Comparison of ENCODE assay signal across 22 cellular contexts in the genomic region with DNA sequence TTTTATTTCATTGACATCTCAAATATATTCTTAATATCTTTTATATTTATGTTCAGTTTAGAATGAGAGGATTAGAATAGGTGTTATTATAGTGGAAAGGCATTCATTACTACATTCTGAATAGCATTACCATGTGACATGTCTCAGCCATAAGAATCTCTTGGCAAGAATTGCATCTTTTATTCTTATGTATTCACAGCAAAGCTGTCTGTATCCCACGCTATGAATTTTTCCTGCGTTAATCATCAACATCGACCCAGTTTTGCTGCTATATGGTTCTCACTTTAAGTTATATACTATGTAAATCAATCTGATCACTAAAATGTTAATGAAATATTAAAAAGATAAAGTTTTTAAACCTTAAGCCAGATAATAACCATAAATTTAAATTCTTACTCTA.
DNase-seq lines count a peak whose midpoint lies in the region; FAIRE-seq and TF ChIP-seq lines count a peak whose summit lies in the region.
"Had no signal": no experiment of that assay in that cellular context is flagged by ENCODE, and none has a peak within 500 bp of the region (broad histone marks: within the 10 kb centered on the region; RNA-seq: fewer than 3 reads in every experiment).

No MANE protein-coding gene starts in this region.

- H3K4me1 Mint-ChIP-seq in activated T-helper 2 cell treated with anti-CD3 and anti-CD28 coated beads, Interferon-gamma antibody, Interleukin-2, Interleukin-4, amounts not matched to agents 10 μg/mL and 5 μg/mL and 100 μg/mL, durations not matched to agents 14 hours and 24 hours and 36 hours (ENCODE audit: low read depth) = no peaks in the 10 kb centered on the region

- H3K36me3 ChIP-seq in bronchial epithelial cell (ENCODE audit: control insufficient read depth, insufficient read depth, low read length) = no peaks in the 10 kb centered on the region
- H3K36me3 ChIP-seq in PC-9 (ENCODE audit: low read depth) = no peaks in the 10 kb centered on the region
- H3K36me3 ChIP-seq: adrenal gland, gastrocnemius medialis, left ventricle myocardium inferior had no signal

- DNase-seq in EH (ENCODE audit: low read depth) (peak; percentile 1), RWPE1 (ENCODE audit: low spot score) (peak; percentile 4), bronchial epithelial cell (ENCODE audit: low read depth) (peak; percentile 2), non-pigmented ciliary epithelial cell (ENCODE audit: low read depth) (peak; percentile 59), NCI-H524 (lab: John Stamatoyannopoulos, UW) (no peak), midbrain (lab: John Stamatoyannopoulos, UW) (no peak), PC-9 (no peak)
- DNase-seq in activated T-helper 2 cell treated with anti-CD3 and anti-CD28 coated beads, Interferon-gamma antibody, Interleukin-2, Interleukin-4, amounts not matched to agents 10 μg/mL and 5 μg/mL and 100 μg/mL, durations not matched to agents 14 hours and 24 hours and 36 hours (ENCODE audit: low spot score) = no peak
- DNase-seq: activated effector memory CD4-positive, alpha-beta T cell treated with Interleukin-2 at 50 U/mL for 16 hours; adrenal gland; DMS79 treated with DMSO at 0.1 percent for 48 hours; gastrocnemius medialis; left ventricle myocardium inferior; NCI-H1092 treated with DMSO at 0.1 percent for 48 hours; NCI-H2107; NCI-H748 treated with DMSO at 0.1 percent for 48 hours; OCI-M1; stimulated activated CD4-positive, alpha-beta T cell treated with anti-CD3 and anti-CD28 coated beads, Interleukin-2, amount 100 ng/mL, for 48 hours had no signal

- no peak for FAIRE-seq in bronchial epithelial cell (lab: Jason Lieb, UNC)
- FAIRE-seq: colon, endometrium, H54, K562 had no signal

- H3F3A ChIP-seq in PC-9 (ENCODE audit: insufficient read depth, low read depth) = no peaks in the 10 kb centered on the region

- H3K27me3 Mint-ChIP-seq in activated T-helper 2 cell treated with anti-CD3 and anti-CD28 coated beads, Interferon-gamma antibody, Interleukin-2, Interleukin-4, amounts not matched to agents 10 μg/mL and 5 μg/mL and 100 μg/mL, durations not matched to agents 14 hours and 24 hours and 36 hours (ENCODE audit: low read depth) = no peaks in the 10 kb centered on the region

- H3K27me3 ChIP-seq in bronchial epithelial cell (ENCODE audit: control insufficient read depth, insufficient read depth, low read length) (no peaks in the 10 kb centered on the region), PC-9 (ENCODE audit: insufficient read depth, low read depth) (no peaks in the 10 kb centered on the region)
- H3K27me3 ChIP-seq: adrenal gland, gastrocnemius medialis had no signal

- intact Hi-C loops in PC-9 (cut with micrococcal nuclease; ENCODE audit: unreplicated experiment) = no loop called here
- intact Hi-C loops in activated T-helper 2 cell treated with anti-CD3 and anti-CD28 coated beads, Interferon-gamma antibody, Interleukin-2, Interleukin-4, amounts not matched to agents 10 μg/mL and 5 μg/mL and 100 μg/mL, durations not matched to agents 14 hours and 24 hours and 36 hours (cut with micrococcal nuclease) = no loop called here

- H3K36me3 Mint-ChIP-seq in activated T-helper 2 cell treated with anti-CD3 and anti-CD28 coated beads, Interferon-gamma antibody, Interleukin-2, Interleukin-4, amounts not matched to agents 10 μg/mL and 5 μg/mL and 100 μg/mL, durations not matched to agents 14 hours and 24 hours and 36 hours (ENCODE audit: low read depth) = no peaks in the 10 kb centered on the region

- no peaks in the 10 kb centered on the region for H3K9me3 ChIP-seq in PC-9 (ENCODE audit: insufficient read depth, low read depth)
- H3K9me3 ChIP-seq: gastrocnemius medialis had no signal

- H3K4me3 ChIP-seq in bronchial epithelial cell (ENCODE audit: low read depth, low read length) (no peak overlapping the region), PC-9 (no peak overlapping the region)
- H3K4me3 ChIP-seq: adrenal gland, gastrocnemius medialis, K562, left ventricle myocardium inferior had no signal

- no peaks in the 10 kb centered on the region for H4K20me1 ChIP-seq in PC-9 (ENCODE audit: insufficient read depth)

- no peak overlapping the region for H3K27ac ChIP-seq in RWPE1
- H3K27ac ChIP-seq in PC-9 = no peak overlapping the region
- H3K27ac ChIP-seq: adrenal gland, gastrocnemius medialis, left ventricle myocardium inferior had no signal

- TF ChIP-seq CTCF in RWPE1 (conservative IDR thresholded peaks at IDR 0.05; ENCODE audit: low read depth) (no peak), bronchial epithelial cell (IDR thresholded peaks at IDR 0.05; ENCODE audit: insufficient read depth, low read length, severe bottlenecking) (no peak), PC-9 (conservative IDR thresholded peaks at IDR 0.05) (no peak)

- no peak overlapping the region for H3K4me2 ChIP-seq in PC-9

- BruUV-seq in PC-9 (replicated peaks; lab: Mats Ljungman, UMichigan) = no TSS peak

- no peaks in the 10 kb centered on the region for H3K9me2 ChIP-seq in PC-9 (ENCODE audit: insufficient read depth)

- H3K27ac Mint-ChIP-seq in activated T-helper 2 cell treated with anti-CD3 and anti-CD28 coated beads, Interferon-gamma antibody, Interleukin-2, Interleukin-4, amounts not matched to agents 10 μg/mL and 5 μg/mL and 100 μg/mL, durations not matched to agents 14 hours and 24 hours and 36 hours = no peak overlapping the region

- no peaks in the 10 kb centered on the region for H3K79me2 ChIP-seq in PC-9 (ENCODE audit: low read depth)

- H3K4me3 Mint-ChIP-seq in activated T-helper 2 cell treated with anti-CD3 and anti-CD28 coated beads, Interferon-gamma antibody, Interleukin-2, Interleukin-4, amounts not matched to agents 10 μg/mL and 5 μg/mL and 100 μg/mL, durations not matched to agents 14 hours and 24 hours and 36 hours (ENCODE audit: low read depth) = no peak overlapping the region

- H2AFZ ChIP-seq in PC-9 = no peak overlapping the region

- POLR2A ChIA-PET in RWPE1 (lab: Yijun Ruan, JAX; ENCODE audit: low non-redundant PET) (no interaction called here), PC-9 (lab: Charles Lee; ENCODE audit: unreplicated experiment) (no interaction called here)

- H3K4me1 ChIP-seq in PC-9 (replicated peaks; ENCODE audit: insufficient read depth) = peaks cover 14% of the 10 kb centered on the region
- H3K4me1 ChIP-seq: adrenal gland, gastrocnemius medialis, left ventricle myocardium inferior had no signal

- CTCF ChIA-PET in RWPE1 (lab: Yijun Ruan, JAX) = no interaction called here
- CTCF ChIA-PET in PC-9 (lab: Charles Lee) = no interaction called here

- H3K9me3 Mint-ChIP-seq in activated T-helper 2 cell treated with anti-CD3 and anti-CD28 coated beads, Interferon-gamma antibody, Interleukin-2, Interleukin-4, amounts not matched to agents 10 μg/mL and 5 μg/mL and 100 μg/mL, durations not matched to agents 14 hours and 24 hours and 36 hours = no peaks in the 10 kb centered on the region

Comparison
In these comparisons a context has a peak if more than half of its experiments do, and no peak if none do; other contexts are left out.
1. DNase-seq: peak in EH (single experiment), RWPE1 (single experiment), bronchial epithelial cell (single experiment) and non-pigmented ciliary epithelial cell (single experiment); none in NCI-H524 (0 of 2), midbrain (single experiment), PC-9 (0 of 2) and activated T-helper 2 cell treated with anti-CD3 and anti-CD28 coated beads, Interferon-gamma antibody, Interleukin-2, Interleukin-4, amounts not matched to agents 10 μg/mL and 5 μg/mL and 100 μg/mL, durations not matched to agents 14 hours and 24 hours and 36 hours (single experiment).